Comparison of ENCODE assay signal across 14 cellular contexts in genomic region chr2:40455661-40456060, GRCh38. TPM values are rescaled to one million over a fixed set of nuclear protein-coding genes. Genes with fewer than 3 reads are reported as not detected.
A peak's percentile ranks its signal among the peaks of the same experiment; 100 is the strongest.
DNase-seq lines count a peak whose midpoint lies in the region; ATAC-seq and TF ChIP-seq lines count a peak whose summit lies in the region.
"Had no signal": no experiment of that assay in that cellular context is flagged by ENCODE, and none has a peak within 500 bp of the region (broad histone marks: within the 10 kb centered on the region; RNA-seq: fewer than 3 reads in every experiment).

No MANE protein-coding gene starts in this region.

- H3K4me3 ChIP-seq in lung (no peak overlapping the region), H7 (ENCODE audit: insufficient read depth, low read depth, low read length) (no peak overlapping the region)

- peaks cover 2 to 5% of the 10 kb centered on the region in 2 donors for H3K4me1 ChIP-seq in lung (ENCODE audit: control insufficient read depth in 2 of 2, insufficient read depth in 2 of 2, low read length in 2 of 2)

- 54 to 61% methylated on average over 5 of the region's 5 CpGs for WGBS in lung, 2 donors

- peak; percentile 10 for DNase-seq in AG08395 (ENCODE audit: low spot score)
- peak; percentile 31 for DNase-seq in HK-2 (ENCODE audit: unreplicated experiment)
- peak; percentile 59 for DNase-seq in SIG-M5 (lab: John Stamatoyannopoulos, UW)
- DNase-seq in lung (ENCODE audit: low spot score) = peak; percentile 45
- DNase-seq in GM10266 (ENCODE audit: extremely low spot score) = no peak
- DNase-seq in H7 = no peak
- no peak for DNase-seq in NCI-H187 (lab: John Stamatoyannopoulos, UW)
- DNase-seq: activated CD4-positive, alpha-beta T cell treated with anti-CD3 and anti-CD28 coated beads, Interleukin-2, amount 50 U/mL, for 4 hours; amniotic stem cell; NCI-H1105 treated with DMSO at 0.1 percent for 48 hours; NCI-H345 had no signal

- H3K36me3 ChIP-seq in lung (ENCODE audit: control insufficient read depth in 2 of 2, insufficient read depth in 2 of 2, low read length in 2 of 2) (no peaks in the 10 kb centered on the region), H7 (replicated peaks; ENCODE audit: control insufficient read depth, insufficient read depth, low read length) (no peaks in the 10 kb centered on the region)

- ATAC-seq in lung (ENCODE audit: insufficient read depth, low FRiP score) (no peak), GM18519 (IDR thresholded peaks at IDR 0.05; ENCODE audit: low FRiP score, unreplicated experiment) (no peak)

- peak overlapping the region in 1 of 2 donors; percentile 34 for H3K27ac ChIP-seq in lung (ENCODE audit: low read depth in 1 of 2, low read length in 1 of 2)
- H3K27ac ChIP-seq: epithelial cell of prostate, RWPE1 had no signal

- H3K9me3 ChIP-seq in lung (ENCODE audit: control insufficient read depth in 2 of 2, insufficient read depth in 1 of 2, low read length in 1 of 2) = no peaks in the 10 kb centered on the region

- no peaks in the 10 kb centered on the region for H3K27me3 ChIP-seq in lung (ENCODE audit: control insufficient read depth, insufficient read depth)
- peaks cover 27% of the 10 kb centered on the region for H3K27me3 ChIP-seq in H7 (ENCODE audit: control insufficient read depth, insufficient read depth, low read length)

- TF ChIP-seq CTCF in lung (IDR thresholded peaks at IDR 0.05; ENCODE audit: control extremely low read depth, extremely low read depth) = no peak
- no peak for TF ChIP-seq CTCF in GM10266 (IDR thresholded peaks at IDR 0.05; ENCODE audit: control insufficient read depth, insufficient read depth, low read depth, missing control alignments)

RNA-seq across cellular contexts. Expression of gene SLC8A1, which starts 3.8 kb away (rescaled TPM):
- 10 to 100 TPM; 30.5 to 34.7 TPM for total RNA-seq in lung
- 1 to 10 TPM; 1.2 to 6.4 TPM for polyA plus RNA-seq in lung
- total RNA-seq in H7 (2014; rRNA removed; shearing (Covaris generic)) = 0.63 and 1.7 TPM in 2 replicates

Comparison
In these comparisons a context has a peak if more than half of its experiments do, and no peak if none do; other contexts are left out.
1. DNase-seq: peak in AG08395 (single experiment), HK-2 (single experiment), SIG-M5 (single experiment) and lung (single experiment); none in GM10266 (single experiment), H7 (single experiment) and NCI-H187 (0 of 2).
2. RNA of gene SLC8A1, which starts 3.8 kb away (total RNA-seq): 30.5 to 34.7 TPM in lung; 0.63 to 1.7 TPM in H7; every median in the first group is over 10 times any median in the second.